ENCODE assay signal across 20 cellular contexts in genomic region chr15:52749250-52749649, GRCh38.
DNase-seq lines count a peak whose midpoint lies in the region; ATAC-seq and TF ChIP-seq lines count a peak whose summit lies in the region.
"Had no signal": no experiment of that assay in that cellular context is flagged by ENCODE, and none has a peak within 500 bp of the region (broad histone marks: within the 10 kb centered on the region; RNA-seq: fewer than 3 reads in every experiment).

No MANE protein-coding gene starts in this region.

- H3K27me3 ChIP-seq in GM06990 (replicated peaks; ENCODE audit: control insufficient read depth, insufficient read depth, low read length): no peaks in the 10 kb centered on the region

- no peaks in the 10 kb centered on the region for H3K4me1 Mint-ChIP-seq in stimulated activated effector memory CD8-positive, alpha-beta T cell treated with anti-CD3 and anti-CD28 coated beads, Interleukin-12 subunit alpha, Interleukin-12 subunit beta, amount 100 ng/mL, for 72 hours
- H3K4me1 Mint-ChIP-seq: naive thymus-derived CD8-positive, alpha-beta T cell had no signal

- no peak for TF ChIP-seq CTCF in GM06990 (IDR thresholded peaks at IDR 0.05; ENCODE audit: insufficient read depth, low read length, poor library complexity, severe bottlenecking)

- ATAC-seq in GM19025 (IDR thresholded peaks at IDR 0.05; ENCODE audit: low read depth, unreplicated experiment) (peak; percentile 81), HG02759 (IDR thresholded peaks at IDR 0.05; ENCODE audit: unreplicated experiment) (peak; percentile 70), GM18505 (IDR thresholded peaks at IDR 0.05; ENCODE audit: unreplicated experiment) (no peak)
- no peak for ATAC-seq in stimulated activated effector memory CD8-positive, alpha-beta T cell treated with anti-CD3 and anti-CD28 coated beads, Interleukin-12 subunit alpha, Interleukin-12 subunit beta, amount 100 ng/mL, for 72 hours
- ATAC-seq: A549; activated CD8-positive, alpha-beta T cell treated with anti-CD3 and anti-CD28 coated beads for 36 hours; activated T-cell treated with anti-CD3 and anti-CD28 coated beads, Interleukin-2, amount 50 U/mL, for 4 hours; naive thymus-derived CD8-positive, alpha-beta T cell; upper lobe of right lung had no signal

- no peaks in the 10 kb centered on the region for H3K36me3 ChIP-seq in GM06990 (ENCODE audit: control insufficient read depth, insufficient read depth, low read length)
- H3K36me3 ChIP-seq: upper lobe of right lung had no signal

- TF ChIP-seq POLR2A in GM18505 (IDR thresholded peaks at IDR 0.05; ENCODE audit: borderline replicate concordance, extremely low read depth, insufficient read depth, insufficient read length): no peak

- DNase-seq in GM06990 (ENCODE audit: extremely low read depth, insufficient read length) (peak; percentile 44), SIG-M5 (lab: John Stamatoyannopoulos, UW) (peak; percentile 6), NCI-H524 treated with DMSO at 0.1 percent for 48 hours (lab: John Stamatoyannopoulos, UW) (no peak), anterior cingulate cortex (lab: John Stamatoyannopoulos, UW) (no peak)
- DNase-seq in stimulated activated effector memory CD8-positive, alpha-beta T cell treated with anti-CD3 and anti-CD28 coated beads, Interleukin-12 subunit alpha, Interleukin-12 subunit beta, amount 100 ng/mL, for 72 hours (ENCODE audit: low spot score in 2 of 2): no peak
- DNase-seq: activated CD8-positive, alpha-beta T cell treated with anti-CD3 and anti-CD28 coated beads for 36 hours; activated naive CD4-positive, alpha-beta T cell treated with anti-CD3 and anti-CD28 coated beads, Interleukin-2, amount 50 U/mL, for 16 hours; activated T-cell treated with anti-CD3 and anti-CD28 coated beads, Interleukin-2, amount 50 U/mL, for 4 hours; C1 segment of cervical spinal cord; GDM1; hypothalamus; Karpas-422; mammary epithelial cell; naive thymus-derived CD8-positive, alpha-beta T cell; stimulated activated CD4-positive, alpha-beta T cell treated with anti-CD3 and anti-CD28 coated beads, Interleukin-2, amount 100 ng/mL, for 24 hours; upper lobe of right lung had no signal

- H3K9me3 Mint-ChIP-seq in stimulated activated effector memory CD8-positive, alpha-beta T cell treated with anti-CD3 and anti-CD28 coated beads, Interleukin-12 subunit alpha, Interleukin-12 subunit beta, amount 100 ng/mL, for 72 hours: no peaks in the 10 kb centered on the region
- H3K9me3 Mint-ChIP-seq: activated CD8-positive, alpha-beta T cell treated with anti-CD3 and anti-CD28 coated beads for 36 hours; activated T-cell treated with anti-CD3 and anti-CD28 coated beads, Interleukin-2, amount 50 U/mL, for 4 hours; naive thymus-derived CD8-positive, alpha-beta T cell had no signal

- no peaks in the 10 kb centered on the region for H3K36me3 Mint-ChIP-seq in stimulated activated effector memory CD8-positive, alpha-beta T cell treated with anti-CD3 and anti-CD28 coated beads, Interleukin-12 subunit alpha, Interleukin-12 subunit beta, amount 100 ng/mL, for 72 hours
- H3K36me3 Mint-ChIP-seq: naive thymus-derived CD8-positive, alpha-beta T cell had no signal

- H3K27ac Mint-ChIP-seq in stimulated activated effector memory CD8-positive, alpha-beta T cell treated with anti-CD3 and anti-CD28 coated beads, Interleukin-12 subunit alpha, Interleukin-12 subunit beta, amount 100 ng/mL, for 72 hours: no peak overlapping the region
- H3K27ac Mint-ChIP-seq: activated CD8-positive, alpha-beta T cell treated with anti-CD3 and anti-CD28 coated beads for 36 hours; naive thymus-derived CD8-positive, alpha-beta T cell had no signal

- no peak overlapping the region for H3K4me3 ChIP-seq in GM06990 (replicated peaks; ENCODE audit: low read depth, low read length)
- H3K4me3 ChIP-seq: A549, upper lobe of right lung had no signal

- H3K4me3 Mint-ChIP-seq in stimulated activated effector memory CD8-positive, alpha-beta T cell treated with anti-CD3 and anti-CD28 coated beads, Interleukin-12 subunit alpha, Interleukin-12 subunit beta, amount 100 ng/mL, for 72 hours: no peak overlapping the region
- H3K4me3 Mint-ChIP-seq: activated CD8-positive, alpha-beta T cell treated with anti-CD3 and anti-CD28 coated beads for 36 hours; activated T-cell treated with anti-CD3 and anti-CD28 coated beads, Interleukin-2, amount 50 U/mL, for 4 hours; naive thymus-derived CD8-positive, alpha-beta T cell had no signal

Comparison
In these comparisons a context has a peak if more than half of its experiments do, and no peak if none do; other contexts are left out.
1. DNase-seq: peak in GM06990 (single experiment) and SIG-M5 (single experiment); none in stimulated activated effector memory CD8-positive, alpha-beta T cell treated with anti-CD3 and anti-CD28 coated beads, Interleukin-12 subunit alpha, Interleukin-12 subunit beta, amount 100 ng/mL, for 72 hours (0 of 2), NCI-H524 treated with DMSO at 0.1 percent for 48 hours (single experiment) and anterior cingulate cortex (0 of 58).
2. ATAC-seq: peak in GM19025 (single experiment) and HG02759 (single experiment); none in GM18505 (single experiment) and stimulated activated effector memory CD8-positive, alpha-beta T cell treated with anti-CD3 and anti-CD28 coated beads, Interleukin-12 subunit alpha, Interleukin-12 subunit beta, amount 100 ng/mL, for 72 hours (single experiment).